Comparison of ENCODE assay signal across 13 cellular contexts in the genomic region with DNA sequence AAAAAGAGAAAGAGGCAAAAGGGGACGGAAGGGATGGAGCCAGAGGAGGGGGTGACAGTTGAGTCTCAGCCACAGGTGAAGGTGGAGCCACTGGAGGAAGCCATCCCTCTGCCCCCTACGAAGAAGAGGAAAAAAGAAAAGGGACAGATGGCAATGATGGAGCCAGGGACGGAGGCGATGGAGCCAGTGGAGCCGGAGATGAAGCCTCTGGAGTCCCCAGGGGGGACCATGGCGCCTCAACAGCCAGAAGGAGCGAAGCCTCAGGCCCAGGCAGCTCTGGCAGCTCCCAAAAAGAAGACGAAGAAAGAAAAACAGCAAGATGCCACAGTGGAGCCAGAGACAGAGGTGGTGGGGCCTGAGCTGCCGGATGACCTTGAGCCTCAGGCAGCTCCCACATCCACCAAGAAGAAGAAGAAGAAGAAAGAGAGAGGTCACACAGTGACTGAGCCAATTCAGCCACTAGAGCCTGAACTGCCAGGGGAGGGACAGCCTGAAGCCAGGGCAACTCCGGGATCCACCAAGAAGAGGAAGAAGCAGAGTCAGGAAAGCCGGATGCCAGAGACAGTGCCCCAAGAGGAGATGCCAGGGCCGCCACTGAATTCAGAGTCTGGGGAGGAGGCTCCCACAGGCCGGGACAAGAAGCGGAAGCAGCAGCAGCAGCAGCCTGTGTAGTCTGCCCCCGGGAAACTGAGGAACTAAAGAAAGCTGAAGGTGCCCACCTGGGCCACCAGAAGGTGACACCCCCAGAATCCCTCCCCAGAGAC. TPM values are rescaled to one million over a fixed set of nuclear protein-coding genes. Genes with fewer than 3 reads are reported as not detected.
A peak's percentile ranks its signal among the peaks of the same experiment; 100 is the strongest.
DNase-seq lines count a peak whose midpoint lies in the region; ATAC-seq and TF ChIP-seq lines count a peak whose summit lies in the region.
"Had no signal": no experiment of that assay in that cellular context is flagged by ENCODE, and none has a peak within 500 bp of the region (broad histone marks: within the 10 kb centered on the region; RNA-seq: fewer than 3 reads in every experiment).

No MANE protein-coding gene starts in this region.

- POLR2A ChIA-PET in activated CD4-positive, alpha-beta T cell treated with anti-CD3 and anti-CD28 coated beads for 36 hours (lab: Charles Lee), result no interaction called here
- POLR2A ChIA-PET in OCI-LY7 (lab: Charles Lee), result no interaction called here

- CTCF ChIA-PET in activated CD4-positive, alpha-beta T cell treated with anti-CD3 and anti-CD28 coated beads for 36 hours (lab: Charles Lee), result interaction anchor here (1.0 to 1.1 kb wide), 2 partner anchors 70 to 77 kb away, joined by 3 read pairs; no protein-coding TSS in a partner anchor
- CTCF ChIA-PET in OCI-LY7 (lab: Charles Lee; ENCODE audit: unreplicated experiment), result interaction anchor here (0.6 kb wide), 1 partner anchor 11 kb away, joined by 3 read pairs; no protein-coding TSS in a partner anchor

- H3K9me3 Mint-ChIP-seq in activated CD4-positive, alpha-beta T cell treated with anti-CD3 and anti-CD28 coated beads for 36 hours (ENCODE audit: low read depth), result no peaks in the 10 kb centered on the region
- H3K9me3 Mint-ChIP-seq in mesothelial cell of epicardium, result no peaks in the 10 kb centered on the region
- H3K9me3 Mint-ChIP-seq in effector memory CD8-positive, alpha-beta T cell, result no peaks in the 10 kb centered on the region

- H3K27ac ChIP-seq in OCI-LY7 (ENCODE audit: low read depth, low read length, poor library complexity, severe bottlenecking), result peak overlapping the region; percentile 17
- H3K27ac ChIP-seq: ovary, stomach, vagina had no signal

- no peak for ATAC-seq in activated CD4-positive, alpha-beta T cell treated with anti-CD3 and anti-CD28 coated beads for 36 hours
- no peak for ATAC-seq in effector memory CD8-positive, alpha-beta T cell (replicated peaks)

- peak overlapping the region; percentile 46; the same call in 1 of the 2 replicates for H3K4me2 ChIP-seq in OCI-LY7 (ENCODE audit: low read length)

- peaks cover 41% of the 10 kb centered on the region for H3K36me3 Mint-ChIP-seq in activated CD4-positive, alpha-beta T cell treated with anti-CD3 and anti-CD28 coated beads for 36 hours (ENCODE audit: low read depth)
- H3K36me3 Mint-ChIP-seq in mesothelial cell of epicardium, result peaks cover 27% of the 10 kb centered on the region
- peaks cover 32% of the 10 kb centered on the region for H3K36me3 Mint-ChIP-seq in effector memory CD8-positive, alpha-beta T cell (ENCODE audit: insufficient read depth)

- no peaks in the 10 kb centered on the region for H3K9me2 ChIP-seq in OCI-LY7 (ENCODE audit: insufficient read depth, low read length)

- no peaks in the 10 kb centered on the region for H4K20me1 ChIP-seq in OCI-LY7 (ENCODE audit: insufficient read depth, low read length)

- H3K27ac Mint-ChIP-seq in activated CD4-positive, alpha-beta T cell treated with anti-CD3 and anti-CD28 coated beads for 36 hours, result peak overlapping the region; percentile 59
- peak overlapping the region; percentile 0 for H3K27ac Mint-ChIP-seq in mesothelial cell of epicardium
- H3K27ac Mint-ChIP-seq in effector memory CD8-positive, alpha-beta T cell, result no peak overlapping the region

- BruUV-seq in OCI-LY7 (replicated peaks; lab: Mats Ljungman, UMichigan), result TSS peak; percentile 75

- no peak overlapping the region for H3K4me3 Mint-ChIP-seq in activated CD4-positive, alpha-beta T cell treated with anti-CD3 and anti-CD28 coated beads for 36 hours
- no peak overlapping the region for H3K4me3 Mint-ChIP-seq in mesothelial cell of epicardium
- H3K4me3 Mint-ChIP-seq in effector memory CD8-positive, alpha-beta T cell, result no peak overlapping the region

- TF ChIP-seq CTCF in OCI-LY7 (conservative IDR thresholded peaks at IDR 0.05; ENCODE audit: low read length) (no peak), mesothelial cell of epicardium (IDR thresholded peaks at IDR 0.05; ENCODE audit: unreplicated experiment) (no peak)

- H3K36me3 ChIP-seq in OCI-LY7 (ENCODE audit: insufficient read depth, low read length), result peaks cover 39% of the 10 kb centered on the region
- H3K36me3 ChIP-seq: ovary had no signal

- H3K4me1 ChIP-seq in OCI-LY7 (ENCODE audit: insufficient read depth, low read length, poor library complexity, severe bottlenecking), result peaks cover 28% of the 10 kb centered on the region

- H2AFZ ChIP-seq in OCI-LY7 (ENCODE audit: low read length), result no peak overlapping the region

- H3K4me3 ChIP-seq in OCI-LY7 (ENCODE audit: low read depth, low read length, poor library complexity, severe bottlenecking), result no peak overlapping the region
- H3K4me3 ChIP-seq: ovary, stomach, vagina had no signal

- H3K4me1 Mint-ChIP-seq in activated CD4-positive, alpha-beta T cell treated with anti-CD3 and anti-CD28 coated beads for 36 hours, result peaks cover 31% of the 10 kb centered on the region
- H3K4me1 Mint-ChIP-seq in mesothelial cell of epicardium, result peaks cover 23% of the 10 kb centered on the region
- peaks cover 23 to 25% of the 10 kb centered on the region in 2 donors for H3K4me1 Mint-ChIP-seq in effector memory CD8-positive, alpha-beta T cell (ENCODE audit: low read depth in 2 of 2)

- DNase-seq in activated CD4-positive, alpha-beta T cell treated with anti-CD3 and anti-CD28 coated beads for 36 hours, result no peak
- DNase-seq in activated CD4-positive, alpha-beta T cell treated with anti-CD3 and anti-CD28 coated beads for 4 hours, result no peak
- DNase-seq in OCI-LY7 (ENCODE audit: low spot score) (no peak), mesothelial cell of epicardium (ENCODE audit: low spot score in 2 of 2, unreplicated experiment in 2 of 2) (no peak), GM19238 (ENCODE audit: insufficient read length, low spot score) (no peak)
- DNase-seq in effector memory CD8-positive, alpha-beta T cell, result no peak
- DNase-seq: activated CD4-positive, CD25-positive, alpha-beta regulatory T cell; amniotic stem cell; NCI-H1694; ovary; small intestine; stomach had no signal

- intact Hi-C loops in activated CD4-positive, alpha-beta T cell treated with anti-CD3 and anti-CD28 coated beads for 36 hours (cut with DNase I, micrococcal nuclease), result loop anchor here (5.0 to 10.0 kb wide), 2 partner anchors 236 to 317 kb away; partner anchors contain the start of gene PPP1R37 (in 1 of the 2)
- intact Hi-C loops in OCI-LY7 (cut with micrococcal nuclease; ENCODE audit: unreplicated experiment), result loop anchor here (5.0 kb wide), 1 partner anchor 407 kb away; the partner anchor contains the start of gene RELB

- no peaks in the 10 kb centered on the region for H3K9me3 ChIP-seq in OCI-LY7 (ENCODE audit: low read length)
- H3K9me3 ChIP-seq: ovary, stomach, vagina had no signal

- H3K27me3 Mint-ChIP-seq in activated CD4-positive, alpha-beta T cell treated with anti-CD3 and anti-CD28 coated beads for 36 hours, result peaks cover 9% of the 10 kb centered on the region
- H3K27me3 Mint-ChIP-seq in mesothelial cell of epicardium (ENCODE audit: low read depth), result peaks cover 13% of the 10 kb centered on the region
- H3K27me3 Mint-ChIP-seq in effector memory CD8-positive, alpha-beta T cell, result peaks cover 14% of the 10 kb centered on the region in 2 donors

- peaks cover 10% of the 10 kb centered on the region for H3K79me2 ChIP-seq in OCI-LY7 (ENCODE audit: insufficient read depth, low read depth, low read length)

RNA-seq across cellular contexts. Expression of gene POLR1G, which starts 2.6 kb away (rescaled TPM):
- 10 to 100 TPM; 15.8 to 18.4 TPM for total RNA-seq in activated CD4-positive, alpha-beta T cell treated with anti-CD3 and anti-CD28 coated beads for 36 hours
- total RNA-seq in OCI-LY7 (2014; rRNA removed; shearing (Covaris generic)), result 16.3 and 28.0 TPM in 2 replicates
- total RNA-seq in OCI-LY7 (2022), result 8.8 and 10.8 TPM in 2 replicates
- 6.7 to 7.5 TPM (median 6.7 TPM) in 3 replicates for total RNA-seq in mesothelial cell of epicardium

RNA-seq across cellular contexts. Expression of gene PPP1R13L, which starts 4.1 kb away (rescaled TPM):
- total RNA-seq in activated CD4-positive, alpha-beta T cell treated with anti-CD3 and anti-CD28 coated beads for 36 hours, result 10 to 100 TPM; 15.2 to 17.8 TPM
- total RNA-seq in OCI-LY7 (2014; rRNA removed; shearing (Covaris generic)), result 5.3 and 7.8 TPM in 2 replicates
- total RNA-seq in OCI-LY7 (2022), result 15.5 and 17.4 TPM in 2 replicates
- total RNA-seq in mesothelial cell of epicardium, result 58.0 to 64.0 TPM (median 58.7 TPM) in 3 replicates

RNA-seq across cellular contexts. Expression of gene ERCC1, which starts 14.7 kb away (rescaled TPM):
- total RNA-seq in activated CD4-positive, alpha-beta T cell treated with anti-CD3 and anti-CD28 coated beads for 36 hours, result 10 to 100 TPM; 58.1 to 71.8 TPM
- total RNA-seq in OCI-LY7 (2014; rRNA removed; shearing (Covaris generic)), result 125 and 126 TPM in 2 replicates
- total RNA-seq in OCI-LY7 (2022) (46.2 and 59.4 TPM in 2 replicates), mesothelial cell of epicardium (92.8 to 100 TPM (median 96.4 TPM) in 3 replicates)

RNA-seq across cellular contexts. Expression of gene ERCC2, which starts 38.6 kb away (rescaled TPM):
- 10 to 100 TPM; 27.5 to 30.4 TPM for total RNA-seq in activated CD4-positive, alpha-beta T cell treated with anti-CD3 and anti-CD28 coated beads for 36 hours
- 12.8 and 21.0 TPM in 2 replicates for total RNA-seq in OCI-LY7 (2014; rRNA removed; shearing (Covaris generic))
- total RNA-seq in OCI-LY7 (2022), result 24.4 and 30.8 TPM in 2 replicates
- total RNA-seq in mesothelial cell of epicardium, result 62.7 to 64.4 TPM (median 64.1 TPM) in 3 replicates

RNA-seq across cellular contexts. Expression of gene FOSB, which starts 58.8 kb away (rescaled TPM):
- 1 to 10 TPM; 7.3 to 7.7 TPM for total RNA-seq in activated CD4-positive, alpha-beta T cell treated with anti-CD3 and anti-CD28 coated beads for 36 hours
- total RNA-seq in OCI-LY7 (2014; rRNA removed; shearing (Covaris generic)), result 1.2 and 2.3 TPM in 2 replicates
- total RNA-seq in OCI-LY7 (2022), result 2.1 and 2.4 TPM in 2 replicates
- total RNA-seq in mesothelial cell of epicardium, result 272 to 287 TPM (median 278 TPM) in 3 replicates

Comparison
In these comparisons a context has a peak if more than half of its experiments do, and no peak if none do; other contexts are left out.
1. H3K27ac Mint-ChIP-seq: peak in activated CD4-positive, alpha-beta T cell treated with anti-CD3 and anti-CD28 coated beads for 36 hours (single experiment) and mesothelial cell of epicardium (single experiment); none in effector memory CD8-positive, alpha-beta T cell (0 of 2).